In genomic region chr5:153938131-153938842, GRCh38 we compare ENCODE assay signal across 1 cellular context.
TF ChIP-seq lines count a peak whose summit lies in the region.

No MANE protein-coding gene starts in this region.

TF ChIP-seq in IMR-90, 13 proteins besides CTCF, POLR2A, EP300 and RAD21:
- TF ChIP-seq MAFK (IDR thresholded peaks at IDR 0.05; ENCODE audit: low read depth, low read length) = no peak
- TF ChIP-seq SMC3 (IDR thresholded peaks at IDR 0.05; ENCODE audit: low read depth, low read length) = no peak
- no peak for TF ChIP-seq RFX5 (IDR thresholded peaks at IDR 0.05; ENCODE audit: low read depth, low read length)
- TF ChIP-seq RCOR1 (IDR thresholded peaks at IDR 0.05; ENCODE audit: insufficient replicate concordance, low read length) = no peak
- no peak for TF ChIP-seq USF2 (IDR thresholded peaks at IDR 0.05; ENCODE audit: low read depth, low read length)
- no peak for TF ChIP-seq MAZ (IDR thresholded peaks at IDR 0.05; ENCODE audit: borderline replicate concordance, low read depth, low read length)
- no peak for TF ChIP-seq BHLHE40 (IDR thresholded peaks at IDR 0.05; ENCODE audit: low read depth, low read length)
- no peak for TF ChIP-seq ELK1 (IDR thresholded peaks at IDR 0.05; ENCODE audit: borderline replicate concordance, low read depth, low read length)
- no peak for TF ChIP-seq CHD1 (IDR thresholded peaks at IDR 0.05; ENCODE audit: low read depth, low read length)
- TF ChIP-seq NFE2L2 (IDR thresholded peaks at IDR 0.05; ENCODE audit: low read depth, low read length) = no peak
- no peak for TF ChIP-seq FOS (IDR thresholded peaks at IDR 0.05; ENCODE audit: low read depth, low read length)
- TF ChIP-seq MXI1 (IDR thresholded peaks at IDR 0.05; ENCODE audit: borderline replicate concordance, low read depth, low read length) = no peak
- no peak for TF ChIP-seq CEBPB (IDR thresholded peaks at IDR 0.05; ENCODE audit: low read depth, low read length)
